Comparison of ENCODE assay signal across 16 cellular contexts in the genomic region with DNA sequence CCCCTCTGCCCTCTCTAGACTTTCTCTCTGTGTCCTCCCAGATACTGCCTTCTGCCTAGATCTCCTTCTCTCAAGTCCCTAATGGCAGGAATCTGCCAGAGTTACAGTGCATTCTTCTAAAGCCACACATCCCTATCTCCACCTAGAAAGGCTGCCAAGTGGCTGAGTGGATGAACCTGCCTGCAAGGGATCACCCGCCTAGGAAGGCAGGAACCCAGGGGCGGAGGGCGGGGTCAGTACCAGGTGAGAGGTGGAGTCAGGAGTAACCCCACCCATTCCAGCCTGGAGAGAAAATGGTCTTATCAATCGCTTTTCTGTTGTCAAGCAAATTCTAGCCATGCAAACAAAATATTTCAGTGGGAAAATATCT.
DNase-seq lines count a peak whose midpoint lies in the region; FAIRE-seq and TF ChIP-seq lines count a peak whose summit lies in the region.
"Had no signal": no experiment of that assay in that cellular context is flagged by ENCODE, and none has a peak within 500 bp of the region (broad histone marks: within the 10 kb centered on the region; RNA-seq: fewer than 3 reads in every experiment).

No MANE protein-coding gene starts in this region.

- H3K27me3 ChIP-seq in BLaER1 (no peaks in the 10 kb centered on the region), bronchial epithelial cell (ENCODE audit: control insufficient read depth, insufficient read depth, low read length) (no peaks in the 10 kb centered on the region), mucosa of rectum (ENCODE audit: control insufficient read depth in 2 of 2, insufficient read depth in 2 of 2, low read length in 2 of 2) (no peaks in the 10 kb centered on the region), hepatocyte (no peaks in the 10 kb centered on the region)
- H3K27me3 ChIP-seq: thyroid gland had no signal

- H3K36me3 ChIP-seq in BLaER1 (peaks cover 74% of the 10 kb centered on the region), bronchial epithelial cell (ENCODE audit: control insufficient read depth, insufficient read depth, low read length) (peaks cover 4% of the 10 kb centered on the region), mucosa of rectum (ENCODE audit: control insufficient read depth in 2 of 2, insufficient read depth in 2 of 2, low read length in 2 of 2) (no peaks in the 10 kb centered on the region), hepatocyte (replicated peaks; ENCODE audit: insufficient read depth, low read depth) (no peaks in the 10 kb centered on the region)
- H3K36me3 ChIP-seq: prostate gland, thyroid gland had no signal

- H3K27ac Mint-ChIP-seq in HFFc6, result peak overlapping the region; percentile 89
- H3K27ac Mint-ChIP-seq in activated CD4-positive, alpha-beta T cell treated with anti-CD3 and anti-CD28 coated beads, Interleukin-2, amount 10 ng/mL, durations not matched to agents 7 days and 5 days, result no peak overlapping the region

- POLR2A ChIA-PET in activated CD4-positive, alpha-beta T cell treated with anti-CD3 and anti-CD28 coated beads, Interleukin-2, amount 10 ng/mL, durations not matched to agents 7 days and 5 days (lab: Charles Lee), result no interaction called here

- no peak overlapping the region for H3K4me2 ChIP-seq in BLaER1
- no peak overlapping the region for H3K4me2 ChIP-seq in hepatocyte

- H3K27ac ChIP-seq in BLaER1 (0 out of 2 replicates have a peak overlapping the region, but pooled peaks have one; percentile 12), mucosa of rectum (ENCODE audit: low read depth in 2 of 2, low read length in 2 of 2) (peak overlapping the region; percentile 32 to 46), hepatocyte (no peak overlapping the region)
- H3K27ac ChIP-seq: prostate gland, thyroid gland had no signal

- peaks cover 24% of the 10 kb centered on the region for H3K36me3 Mint-ChIP-seq in HFFc6 (ENCODE audit: low read depth)
- H3K36me3 Mint-ChIP-seq in activated CD4-positive, alpha-beta T cell treated with anti-CD3 and anti-CD28 coated beads, Interleukin-2, amount 10 ng/mL, durations not matched to agents 7 days and 5 days (ENCODE audit: low read depth), result no peaks in the 10 kb centered on the region

- peaks cover 54% of the 10 kb centered on the region for H3K79me2 ChIP-seq in hepatocyte

- FAIRE-seq in bronchial epithelial cell (lab: Jason Lieb, UNC), result no peak
- FAIRE-seq: kidney had no signal

- no peak overlapping the region for H3K4me3 Mint-ChIP-seq in HFFc6
- H3K4me3 Mint-ChIP-seq in activated CD4-positive, alpha-beta T cell treated with anti-CD3 and anti-CD28 coated beads, Interleukin-2, amount 10 ng/mL, durations not matched to agents 7 days and 5 days, result no peak overlapping the region

- DNase-seq in HFFc6, result no peak
- DNase-seq in bronchial epithelial cell (ENCODE audit: low read depth), result peak; percentile 50
- DNase-seq in hepatocyte (ENCODE audit: low spot score), result no peak
- no peak for DNase-seq in activated CD4-positive, alpha-beta T cell treated with anti-CD3 and anti-CD28 coated beads, Interleukin-2, amount 10 ng/mL, durations not matched to agents 7 days and 5 days
- no peak for DNase-seq in SHP77 treated with DMSO at 0.1 percent for 48 hours (lab: John Stamatoyannopoulos, UW)
- DNase-seq in NCI-H1092 (lab: John Stamatoyannopoulos, UW), result no peak
- DNase-seq: activated CD8-positive, alpha-beta memory T cell treated with anti-CD3 and anti-CD28 coated beads, Interleukin-2, amount 50 U/mL, for 48 hours; activated naive CD4-positive, alpha-beta T cell treated with Interleukin-2 at 50 U/mL for 16 hours; GDM1; kidney; MV-4-11; NCI-H345; thyroid gland had no signal

- H3K9me3 Mint-ChIP-seq in HFFc6, result peaks cover 12% of the 10 kb centered on the region
- no peaks in the 10 kb centered on the region for H3K9me3 Mint-ChIP-seq in activated CD4-positive, alpha-beta T cell treated with anti-CD3 and anti-CD28 coated beads, Interleukin-2, amount 10 ng/mL, durations not matched to agents 7 days and 5 days

- peaks cover 8% of the 10 kb centered on the region for H3K27me3 Mint-ChIP-seq in HFFc6 (ENCODE audit: insufficient read depth)
- H3K27me3 Mint-ChIP-seq in activated CD4-positive, alpha-beta T cell treated with anti-CD3 and anti-CD28 coated beads, Interleukin-2, amount 10 ng/mL, durations not matched to agents 7 days and 5 days, result no peaks in the 10 kb centered on the region

- no peaks in the 10 kb centered on the region for H3K9me3 ChIP-seq in BLaER1
- H3K9me3 ChIP-seq in mucosa of rectum (ENCODE audit: control insufficient read depth in 2 of 2, low read length in 2 of 2), result no peaks in the 10 kb centered on the region
- no peaks in the 10 kb centered on the region for H3K9me3 ChIP-seq in hepatocyte (ENCODE audit: low read depth)
- H3K9me3 ChIP-seq: prostate gland, thyroid gland had no signal

- WGBS in hepatocyte (ENCODE audit: low lambda C conversion rate, missing lambda C conversion rate), result 93% methylated on average over 4 of the region's 4 CpGs

- no peak overlapping the region for H2AFZ ChIP-seq in hepatocyte

- H3K9ac ChIP-seq in BLaER1, result no peak overlapping the region
- no peak overlapping the region for H3K9ac ChIP-seq in mucosa of rectum (ENCODE audit: low read depth in 1 of 2, low read length in 2 of 2)

- H3K4me3 ChIP-seq in BLaER1, result no peak overlapping the region
- H3K4me3 ChIP-seq in bronchial epithelial cell (ENCODE audit: low read depth, low read length), result no peak overlapping the region
- no peak overlapping the region for H3K4me3 ChIP-seq in mucosa of rectum (ENCODE audit: low read length in 2 of 2)
- H3K4me3 ChIP-seq in hepatocyte, result no peak overlapping the region
- H3K4me3 ChIP-seq: prostate gland, thyroid gland had no signal

- CTCF ChIA-PET in activated CD4-positive, alpha-beta T cell treated with anti-CD3 and anti-CD28 coated beads, Interleukin-2, amount 10 ng/mL, durations not matched to agents 7 days and 5 days (lab: Charles Lee), result interaction anchor here (1.4 to 3.8 kb wide), 3 partner anchors 8 to 316 kb away, joined by 3 to 20 read pairs (median 4); no protein-coding TSS in a partner anchor

- no peak for TF ChIP-seq CTCF in HFFc6 (IDR thresholded peaks at IDR 0.05)
- peak; percentile 4 for TF ChIP-seq CTCF in bronchial epithelial cell (IDR thresholded peaks at IDR 0.05; ENCODE audit: insufficient read depth, low read length, severe bottlenecking)
- no peak for TF ChIP-seq CTCF in hepatocyte (IDR thresholded peaks at IDR 0.05; ENCODE audit: poor library complexity)

- H3K4me1 Mint-ChIP-seq in HFFc6 (ENCODE audit: low read depth), result peaks cover 99% of the 10 kb centered on the region
- peaks cover 2% of the 10 kb centered on the region for H3K4me1 Mint-ChIP-seq in activated CD4-positive, alpha-beta T cell treated with anti-CD3 and anti-CD28 coated beads, Interleukin-2, amount 10 ng/mL, durations not matched to agents 7 days and 5 days

- H4K20me1 ChIP-seq in BLaER1 (peaks cover 100% of the 10 kb centered on the region), hepatocyte (ENCODE audit: insufficient read depth, poor library complexity, severe bottlenecking) (no peaks in the 10 kb centered on the region)

- no peaks in the 10 kb centered on the region for H3K9me2 ChIP-seq in hepatocyte (replicated peaks; ENCODE audit: insufficient read depth)

- H3K4me1 ChIP-seq in BLaER1, result peaks cover 44% of the 10 kb centered on the region
- H3K4me1 ChIP-seq in mucosa of rectum (ENCODE audit: control insufficient read depth in 2 of 2, insufficient read depth in 2 of 2, low read length in 2 of 2), result peaks cover 25 to 65% of the 10 kb centered on the region in 2 donors
- H3K4me1 ChIP-seq in hepatocyte (ENCODE audit: insufficient read depth), result peaks cover 49% of the 10 kb centered on the region
- H3K4me1 ChIP-seq: prostate gland had no signal
